In genomic region chr20:57005146-57005933, GRCh38 we compare ENCODE assay signal across 18 cellular contexts.
A peak's percentile ranks its signal among the peaks of the same experiment; 100 is the strongest.
DNase-seq lines count a peak whose midpoint lies in the region; ATAC-seq, FAIRE-seq and TF ChIP-seq lines count a peak whose summit lies in the region.
"Had no signal": no experiment of that assay in that cellular context is flagged by ENCODE, and none has a peak within 500 bp of the region (broad histone marks: within the 10 kb centered on the region; RNA-seq: fewer than 3 reads in every experiment).

No MANE protein-coding gene starts in this region.

- TF ChIP-seq CTCF in neural progenitor cell (IDR thresholded peaks at IDR 0.05) (no peak), glutamatergic neuron (IDR thresholded peaks at IDR 0.05; ENCODE audit: partially characterized antibody, unreplicated experiment) (no peak)

- H3K4me1 ChIP-seq in neural progenitor cell: peaks cover 55% of the 10 kb centered on the region

- peak overlapping the region; percentile 82 for H3K27ac Mint-ChIP-seq in neural progenitor cell
- no peak overlapping the region for H3K27ac Mint-ChIP-seq in glutamatergic neuron (ENCODE audit: unreplicated experiment)
- H3K27ac Mint-ChIP-seq: B cell; CD14-positive monocyte; CD8-positive, alpha-beta T cell; HFFc6 had no signal

- H3K36me3 ChIP-seq in neural progenitor cell: no peaks in the 10 kb centered on the region
- H3K36me3 ChIP-seq: HAP-1 had no signal

- no peaks in the 10 kb centered on the region for H3K9me3 ChIP-seq in neural progenitor cell (ENCODE audit: low read depth)
- H3K9me3 ChIP-seq: HAP-1 had no signal

- H4K20me1 ChIP-seq in neural progenitor cell (ENCODE audit: low read depth): no peaks in the 10 kb centered on the region

- TF ChIP-seq POLR2A in GM12891 (IDR thresholded peaks at IDR 0.05; ENCODE audit: low read depth, low read length): no peak

- no peak overlapping the region for H3K4me3 ChIP-seq in neural progenitor cell
- H3K4me3 ChIP-seq: HAP-1, K562 had no signal

- DNase-seq in ELF-1 (ENCODE audit: low read depth, low spot score): peak; percentile 79
- peak; percentile 42 for DNase-seq in RCC 7860 (ENCODE audit: low spot score)
- DNase-seq in neural progenitor cell (ENCODE audit: low spot score): no peak
- no peak for DNase-seq in NCI-H526 treated with DMSO at 0.1 percent for 48 hours (lab: John Stamatoyannopoulos, UW)
- DNase-seq in GM12891 (ENCODE audit: insufficient read length, low spot score): no peak
- DNase-seq in glutamatergic neuron: no peak
- DNase-seq: CD8-positive, alpha-beta T cell; COR-L47; DND-41; GF-D8; GOT3; HFFc6 had no signal

- H3K27me3 Mint-ChIP-seq in neural progenitor cell (ENCODE audit: insufficient read depth, low read depth) (peaks cover 23% of the 10 kb centered on the region), glutamatergic neuron (ENCODE audit: unreplicated experiment) (peaks cover 3% of the 10 kb centered on the region)

- H3K36me3 Mint-ChIP-seq in neural progenitor cell (no peaks in the 10 kb centered on the region), glutamatergic neuron (ENCODE audit: unreplicated experiment) (no peaks in the 10 kb centered on the region)
- H3K36me3 Mint-ChIP-seq: CD14-positive monocyte; CD8-positive, alpha-beta T cell had no signal

- peaks cover 7% of the 10 kb centered on the region for H3K27me3 ChIP-seq in neural progenitor cell

- ATAC-seq in GM18861 (IDR thresholded peaks at IDR 0.05; ENCODE audit: unreplicated experiment): no peak
- ATAC-seq: CD8-positive, alpha-beta T cell; K562 had no signal

- H3F3A ChIP-seq in neural progenitor cell (ENCODE audit: low read depth): peaks cover 29% of the 10 kb centered on the region

- no peak overlapping the region for H3K27ac ChIP-seq in neural progenitor cell

- H3K9me3 Mint-ChIP-seq in neural progenitor cell (no peaks in the 10 kb centered on the region), glutamatergic neuron (ENCODE audit: unreplicated experiment) (no peaks in the 10 kb centered on the region)
- H3K9me3 Mint-ChIP-seq: CD8-positive, alpha-beta T cell; HFFc6 had no signal

- no peaks in the 10 kb centered on the region for H3K79me2 ChIP-seq in neural progenitor cell (ENCODE audit: low read depth)

- peaks cover 46% of the 10 kb centered on the region for H3K4me1 Mint-ChIP-seq in neural progenitor cell
- H3K4me1 Mint-ChIP-seq in glutamatergic neuron (ENCODE audit: low read depth, unreplicated experiment): peaks cover 18% of the 10 kb centered on the region
- H3K4me1 Mint-ChIP-seq: CD14-positive monocyte had no signal

- H3K9ac ChIP-seq in neural progenitor cell: no peak overlapping the region

- no peak overlapping the region for H2AFZ ChIP-seq in neural progenitor cell (replicated peaks)

- H3K4me3 Mint-ChIP-seq in neural progenitor cell (no peak overlapping the region), glutamatergic neuron (ENCODE audit: unreplicated experiment) (no peak overlapping the region)
- H3K4me3 Mint-ChIP-seq: B cell; CD14-positive monocyte; CD8-positive, alpha-beta T cell; HFFc6 had no signal

- no peak for FAIRE-seq in RCC 7860 (lab: Jason Lieb, UNC)
- no peak for FAIRE-seq in GM12891 (lab: Jason Lieb, UNC)
- FAIRE-seq: A204.1, K562 had no signal

- no peak overlapping the region for H3K4me2 ChIP-seq in neural progenitor cell

TF ChIP-seq in GM12891, 5 proteins besides CTCF, POLR2A, EP300 and RAD21:
- TF ChIP-seq POLR2AphosphoS5 (IDR thresholded peaks at IDR 0.05; ENCODE audit: low read depth, low read length) (no peak), TAF1 (IDR thresholded peaks at IDR 0.05; ENCODE audit: low read depth, low read length) (no peak), PAX5 (IDR thresholded peaks at IDR 0.05; ENCODE audit: insufficient read depth, low read length, severe bottlenecking) (no peak), SPI1 (IDR thresholded peaks at IDR 0.05; ENCODE audit: low read depth, low read length) (no peak), POU2F2 (IDR thresholded peaks at IDR 0.05; ENCODE audit: low read depth, low read length) (no peak)

Comparison
In these comparisons a context has a peak if more than half of its experiments do, and no peak if none do; other contexts are left out.
1. DNase-seq: peak in ELF-1 (single experiment) and RCC 7860 (single experiment); none in neural progenitor cell (single experiment), NCI-H526 treated with DMSO at 0.1 percent for 48 hours (single experiment), GM12891 (single experiment) and glutamatergic neuron (single experiment).